In genomic region chr14:61718039-61718438, GRCh38 we compare ENCODE assay signal across 2 cellular contexts.
TF ChIP-seq lines count a peak whose summit lies in the region.

No MANE protein-coding gene starts in this region.

TF ChIP-seq in HepG2, 621 proteins besides CTCF, POLR2A, EP300 and RAD21:
- TF ChIP-seq RBM22 (optimal IDR thresholded peaks at IDR 0.05; ENCODE audit: low read length) (peak; percentile 80), DMAP1 (CRISPR knock-in tag; IDR thresholded peaks at IDR 0.05) (no peak)

TF ChIP-seq in H1, 55 proteins besides CTCF, POLR2A, EP300 and RAD21:
- TF ChIP-seq USF2 (IDR thresholded peaks at IDR 0.05; ENCODE audit: low read length) (no peak), CHD1 (IDR thresholded peaks at IDR 0.05; ENCODE audit: low read depth, low read length) (no peak), BRCA1 (IDR thresholded peaks at IDR 0.05; ENCODE audit: low read depth, low read length) (no peak), KDM5A (IDR thresholded peaks at IDR 0.05; ENCODE audit: low read length) (no peak), POLR2AphosphoS5 (IDR thresholded peaks at IDR 0.05; ENCODE audit: low read depth, low read length) (no peak), FOSL1 (IDR thresholded peaks at IDR 0.05; ENCODE audit: insufficient read depth, low read depth, low read length) (no peak), TEAD4 (IDR thresholded peaks at IDR 0.05; ENCODE audit: low read depth, low read length) (no peak), ZNF274 (IDR thresholded peaks at IDR 0.05; ENCODE audit: borderline replicate concordance, extremely low read depth, low read length) (no peak), HDAC6 (IDR thresholded peaks at IDR 0.05; ENCODE audit: low read depth, low read length) (no peak), CHD7 (IDR thresholded peaks at IDR 0.05; ENCODE audit: insufficient replicate concordance, low read length) (no peak), SRF (IDR thresholded peaks at IDR 0.05; ENCODE audit: low read depth, low read length) (no peak), KDM4A (IDR thresholded peaks at IDR 0.05; ENCODE audit: low read depth, low read length, severe bottlenecking) (no peak), GABPA (IDR thresholded peaks at IDR 0.05; ENCODE audit: borderline replicate concordance, insufficient read depth, low read length) (no peak), SIRT6 (IDR thresholded peaks at IDR 0.05; ENCODE audit: low read length) (no peak), RFX5 (IDR thresholded peaks at IDR 0.05; ENCODE audit: borderline replicate concordance, low read depth, low read length) (no peak)
